ENCODE assay signal across 24 cellular contexts in genomic region chr2:31728406-31729064, GRCh38.
DNase-seq lines count a peak whose midpoint lies in the region; ATAC-seq, FAIRE-seq and TF ChIP-seq lines count a peak whose summit lies in the region.
"Had no signal": no experiment of that assay in that cellular context is flagged by ENCODE, and none has a peak within 500 bp of the region (broad histone marks: within the 10 kb centered on the region; RNA-seq: fewer than 3 reads in every experiment).

No MANE protein-coding gene starts in this region.

- H3K4me2 ChIP-seq in GM23338 (no peak overlapping the region), GM12878 (ENCODE audit: control insufficient read depth, insufficient read depth) (no peak overlapping the region)
- H3K4me2 ChIP-seq: BLaER1 treated with 17β-estradiol and CSF1 and Interleukin-3, amounts not matched to agents 10 nM and 100 nM; SK-N-SH had no signal

- POLR2A ChIA-PET in GM12878 (lab: Charles Lee) = no interaction called here

- H3F3A ChIP-seq in GM23338 (replicated peaks; ENCODE audit: low read depth) = no peaks in the 10 kb centered on the region

- TF ChIP-seq EP300 in GM12878 (IDR thresholded peaks at IDR 0.05; ENCODE audit: borderline replicate concordance in 1 of 2, control insufficient read depth in 1 of 2, low read depth in 2 of 2, low read length in 2 of 2) = no peak

- no peak overlapping the region for H3K9ac ChIP-seq in GM12878 (ENCODE audit: control insufficient read depth, insufficient read depth, low read length)
- H3K9ac ChIP-seq: BLaER1 treated with 17β-estradiol and CSF1 and Interleukin-3, amounts not matched to agents 10 nM and 100 nM; SK-N-SH had no signal

- H3K27me3 ChIP-seq in GM23338 (ENCODE audit: insufficient read depth) = no peaks in the 10 kb centered on the region
- H3K27me3 ChIP-seq in GM12878 (replicated peaks in 1 of 2; ENCODE audit: control insufficient read depth in 2 of 2, insufficient read depth in 2 of 2, low read length in 1 of 2) = no peaks in the 10 kb centered on the region
- H3K27me3 ChIP-seq in right lobe of liver = no peaks in the 10 kb centered on the region
- H3K27me3 ChIP-seq: BLaER1 treated with 17β-estradiol and CSF1 and Interleukin-3, amounts not matched to agents 10 nM and 100 nM; Peyer's patch had no signal

- TF ChIP-seq CTCF in GM23338 (conservative IDR thresholded peaks at IDR 0.05; ENCODE audit: low read depth in 2 of 2) (no peak), GM12878 (IDR thresholded peaks at IDR 0.05 in 2 of 3, conservative IDR thresholded peaks at IDR 0.05 in 1 of 3; ENCODE audit: control insufficient read depth in 2 of 3, extremely low read depth in 1 of 3, insufficient read depth in 1 of 3, low read depth in 3 of 3, low read length in 3 of 3) (peak in 1 of 3 experiments; percentile 24; a peak in 2 of 6 replicates), right lobe of liver (IDR thresholded peaks at IDR 0.05) (no peak)

- H3K4me1 Mint-ChIP-seq in GM23338 = no peaks in the 10 kb centered on the region
- H3K4me1 Mint-ChIP-seq in stimulated activated effector memory CD8-positive, alpha-beta T cell treated with anti-CD3 and anti-CD28 coated beads, Interleukin-12 subunit alpha, Interleukin-12 subunit beta, amount 100 ng/mL, for 72 hours = no peaks in the 10 kb centered on the region

- SMC1A ChIA-PET in GM12878 (lab: Charles Lee; ENCODE audit: uncharacterized antibody, unreplicated experiment) = interaction anchor here (1.9 kb wide), 1 partner anchor 108 kb away, joined by 4 read pairs; no protein-coding TSS in a partner anchor

- H3K9me2 ChIP-seq in GM23338 (ENCODE audit: insufficient read depth) = no peaks in the 10 kb centered on the region
- H3K9me2 ChIP-seq: SK-N-SH had no signal

- no peak overlapping the region for H3K4me3 Mint-ChIP-seq in GM23338
- H3K4me3 Mint-ChIP-seq in stimulated activated effector memory CD8-positive, alpha-beta T cell treated with anti-CD3 and anti-CD28 coated beads, Interleukin-12 subunit alpha, Interleukin-12 subunit beta, amount 100 ng/mL, for 72 hours = no peak overlapping the region
- H3K4me3 Mint-ChIP-seq: CD4-positive, alpha-beta T cell had no signal

- no peak for FAIRE-seq in GM12878 (lab: Jason Lieb, UNC)
- FAIRE-seq: A204.1, H54, K562 had no signal

- no TSS peak for BruUV-seq in GM12878 (replicated peaks; lab: Mats Ljungman, UMichigan)

- H2AFZ ChIP-seq in GM23338 (peak overlapping the region; percentile 80; the same call in 1 of the 2 replicates), GM12878 (ENCODE audit: control insufficient read depth, low read depth, low read length) (no peak overlapping the region)

- peaks cover 6% of the 10 kb centered on the region for H3K27me3 Mint-ChIP-seq in GM23338 (ENCODE audit: insufficient read depth, low read depth, poor library complexity)

- H3K36me3 Mint-ChIP-seq in GM23338 (ENCODE audit: low read depth) = no peaks in the 10 kb centered on the region; the same call in 2 of the 3 replicates
- H3K36me3 Mint-ChIP-seq in stimulated activated effector memory CD8-positive, alpha-beta T cell treated with anti-CD3 and anti-CD28 coated beads, Interleukin-12 subunit alpha, Interleukin-12 subunit beta, amount 100 ng/mL, for 72 hours = no peaks in the 10 kb centered on the region

- no peak overlapping the region for H3K27ac Mint-ChIP-seq in GM23338
- no peak overlapping the region for H3K27ac Mint-ChIP-seq in stimulated activated effector memory CD8-positive, alpha-beta T cell treated with anti-CD3 and anti-CD28 coated beads, Interleukin-12 subunit alpha, Interleukin-12 subunit beta, amount 100 ng/mL, for 72 hours
- H3K27ac Mint-ChIP-seq: CD4-positive, alpha-beta T cell had no signal

- TF ChIP-seq POLR2A in GM12878 (IDR thresholded peaks at IDR 0.05; ENCODE audit: low read depth, low read length) (no peak), right lobe of liver (IDR thresholded peaks at IDR 0.05) (no peak)

- DNase-seq in GM23338 (ENCODE audit: low spot score) = peak; percentile 11
- DNase-seq in GM12878 (ENCODE audit: low read depth, low spot score) = no peak
- DNase-seq in right lobe of liver = no peak
- no peak for DNase-seq in stimulated activated effector memory CD8-positive, alpha-beta T cell treated with anti-CD3 and anti-CD28 coated beads, Interleukin-12 subunit alpha, Interleukin-12 subunit beta, amount 100 ng/mL, for 72 hours (ENCODE audit: low spot score in 2 of 2)
- DNase-seq in stimulated activated CD4-positive, alpha-beta T cell treated with anti-CD3 and anti-CD28 coated beads, Interleukin-2, amount 100 ng/mL, for 24 hours = no peak
- DNase-seq in ecto neural progenitor cell (ENCODE audit: low spot score) = no peak
- DNase-seq: AML-193; CD4-positive, alpha-beta T cell; DMS53; Kasumi-1; MV-4-11; NCI-H1105; NCI-H1436 treated with DMSO at 0.1 percent for 48 hours; NCI-H187 treated with DMSO at 0.1 percent for 48 hours; NCI-H446; NCI-H526 treated with DMSO at 0.1 percent for 48 hours; Peyer's patch; SK-N-SH; SW 1271 had no signal

- TF ChIP-seq RAD21 in GM12878 (IDR thresholded peaks at IDR 0.05; ENCODE audit: insufficient read depth, low read depth, low read length) = no peak

- H3K4me3 ChIP-seq in GM23338 = no peak overlapping the region
- H3K4me3 ChIP-seq in GM12878 = no peak overlapping the region
- H3K4me3 ChIP-seq in right lobe of liver = peak overlapping the region in 1 of 3 donors; percentile 23
- H3K4me3 ChIP-seq: BLaER1 treated with 17β-estradiol and CSF1 and Interleukin-3, amounts not matched to agents 10 nM and 100 nM; K562; Peyer's patch had no signal

- CTCF ChIA-PET in GM12878 (lab: Yijun Ruan, JAX) = interaction anchor here (1.1 kb wide), 1 partner anchor 1017 kb away, joined by 4 read pairs; no protein-coding TSS in a partner anchor

- H3K79me2 ChIP-seq in GM23338 (replicated peaks; ENCODE audit: insufficient read depth) (no peaks in the 10 kb centered on the region), GM12878 (ENCODE audit: control insufficient read depth, insufficient read depth, low read length) (no peaks in the 10 kb centered on the region)

- peaks cover 18% of the 10 kb centered on the region; the same call in 2 of the 3 replicates for H3K9me3 Mint-ChIP-seq in GM23338
- H3K9me3 Mint-ChIP-seq in stimulated activated effector memory CD8-positive, alpha-beta T cell treated with anti-CD3 and anti-CD28 coated beads, Interleukin-12 subunit alpha, Interleukin-12 subunit beta, amount 100 ng/mL, for 72 hours = peaks cover 4% of the 10 kb centered on the region

- WGBS in GM12878 (ENCODE audit: insufficient coverage, insufficient replicate concordance, low lambda C conversion rate, missing lambda C conversion rate) = 96% methylated on average over 2 of the region's 2 CpGs
- WGBS in right lobe of liver (ENCODE audit: insufficient coverage, low coverage, low lambda C conversion rate, missing lambda C conversion rate) = 63% methylated on average over 1 of the region's 2 CpGs

- H3K9me3 ChIP-seq in GM12878 (replicated peaks; ENCODE audit: control insufficient read depth, insufficient read depth, low read length) (no peaks in the 10 kb centered on the region), right lobe of liver (no peaks in the 10 kb centered on the region)
- H3K9me3 ChIP-seq: Peyer's patch, SK-N-SH had no signal

- peak; percentile 50; the same call in 2 of the 3 replicates for ATAC-seq in GM23338
- peak; percentile 28 for ATAC-seq in GM12878
- peak in 1 of 4 donors; percentile 25 for ATAC-seq in right lobe of liver
- ATAC-seq in stimulated activated effector memory CD8-positive, alpha-beta T cell treated with anti-CD3 and anti-CD28 coated beads, Interleukin-12 subunit alpha, Interleukin-12 subunit beta, amount 100 ng/mL, for 72 hours = peak; percentile 11
- no peak for ATAC-seq in HG03342 (IDR thresholded peaks at IDR 0.05; ENCODE audit: unreplicated experiment)
- ATAC-seq: K562 had no signal

- H3K4me1 ChIP-seq in GM23338 (ENCODE audit: insufficient read depth) (no peaks in the 10 kb centered on the region), GM12878 (ENCODE audit: control insufficient read depth, insufficient read depth, low read length) (no peaks in the 10 kb centered on the region), right lobe of liver (peaks cover 0 to 15% (median 4%) of the 10 kb centered on the region in 4 donors)
- H3K4me1 ChIP-seq: BLaER1 treated with 17β-estradiol and CSF1 and Interleukin-3, amounts not matched to agents 10 nM and 100 nM; Peyer's patch had no signal

- RAD21 ChIA-PET in GM12878 (lab: Charles Lee; ENCODE audit: unreplicated experiment) = interaction anchor here (0.9 kb wide), 1 partner anchor 159 kb away, joined by 3 read pairs; no protein-coding TSS in a partner anchor

- H4K20me1 ChIP-seq in GM23338 (replicated peaks; ENCODE audit: insufficient read depth) (no peaks in the 10 kb centered on the region), GM12878 (ENCODE audit: control insufficient read depth, insufficient read depth) (no peaks in the 10 kb centered on the region)
- H4K20me1 ChIP-seq: BLaER1 treated with 17β-estradiol and CSF1 and Interleukin-3, amounts not matched to agents 10 nM and 100 nM had no signal

- intact Hi-C loops in GM12878 (cut with micrococcal nuclease; ENCODE audit: unreplicated experiment) = loop anchor here (10.0 kb wide), 1 partner anchor 1014 kb away; no protein-coding TSS in a partner anchor
- intact Hi-C loops in right lobe of liver (cut with DNase I) = no loop called here

- in situ Hi-C loops in GM12878 (cut with MboI) = no loop called here

- H3K36me3 ChIP-seq in GM23338 (ENCODE audit: insufficient read depth) (no peaks in the 10 kb centered on the region), GM12878 (ENCODE audit: control insufficient read depth in 2 of 2, insufficient read depth in 2 of 2, low read length in 1 of 2) (no peaks in the 10 kb centered on the region), right lobe of liver (no peaks in the 10 kb centered on the region)
- H3K36me3 ChIP-seq: BLaER1 treated with 17β-estradiol and CSF1 and Interleukin-3, amounts not matched to agents 10 nM and 100 nM; Peyer's patch had no signal

- no peak overlapping the region for H3K27ac ChIP-seq in GM23338 (ENCODE audit: low read depth)
- H3K27ac ChIP-seq in GM12878 (ENCODE audit: control insufficient read depth, insufficient read depth) = no peak overlapping the region
- peak overlapping the region; percentile 60 to 88 (median 73) for H3K27ac ChIP-seq in right lobe of liver
- H3K27ac ChIP-seq: BLaER1 treated with 17β-estradiol and CSF1 and Interleukin-3, amounts not matched to agents 10 nM and 100 nM; Peyer's patch had no signal

TF ChIP-seq in GM23338, 12 proteins besides CTCF, POLR2A, EP300 and RAD21 (continues in another document):
- TF ChIP-seq STAT1 (IDR thresholded peaks at IDR 0.05; ENCODE audit: unreplicated experiment) (no peak), EZH2phosphoT487 (IDR thresholded peaks at IDR 0.05; ENCODE audit: unreplicated experiment) (no peak), CREB1 (CRISPR knock-in tag; IDR thresholded peaks at IDR 0.05; ENCODE audit: low read depth) (no peak), EZH2 (IDR thresholded peaks at IDR 0.05; ENCODE audit: low read depth, unreplicated experiment) (no peak)

TF ChIP-seq in GM12878, 131 proteins besides CTCF, POLR2A, EP300 and RAD21 (continues in another document):
- TF ChIP-seq IRF4 (IDR thresholded peaks at IDR 0.05; ENCODE audit: low read depth, low read length) (no peak), SRF (IDR thresholded peaks at IDR 0.05; ENCODE audit: low read depth in 2 of 2, low read length in 2 of 2) (no peak), MYB (IDR thresholded peaks at IDR 0.05; ENCODE audit: borderline replicate concordance, low read depth, low read length) (no peak), SUPT20H (IDR thresholded peaks at IDR 0.05; ENCODE audit: borderline replicate concordance, control insufficient read depth, low read depth, low read length) (no peak)

Comparison
In these comparisons a context has a peak if more than half of its experiments do, and no peak if none do; other contexts are left out.
1. H3K27ac ChIP-seq: peak in right lobe of liver (3 of 3); none in GM23338 (single experiment) and GM12878 (single experiment).